ENCODE assay signal across 12 cellular contexts in genomic region chr20:43744121-43744520, GRCh38. TPM values are rescaled to one million over a fixed set of nuclear protein-coding genes. Genes with fewer than 3 reads are reported as not detected.
DNase-seq lines count a peak whose midpoint lies in the region; ATAC-seq and TF ChIP-seq lines count a peak whose summit lies in the region.
"Had no signal": no experiment of that assay in that cellular context is flagged by ENCODE, and none has a peak within 500 bp of the region (broad histone marks: within the 10 kb centered on the region; RNA-seq: fewer than 3 reads in every experiment).

No MANE protein-coding gene starts in this region.

- H3K4me1 ChIP-seq in SK-N-SH (ENCODE audit: control insufficient read depth in 1 of 2, insufficient read depth in 2 of 2, low read depth in 1 of 2, low read length in 1 of 2) (peaks cover 3 to 4% of the 10 kb centered on the region in 2 experiments; a peak in 2 of 4 replicates), PC-9 (replicated peaks; ENCODE audit: insufficient read depth) (peaks cover 37% of the 10 kb centered on the region), left lung (peaks cover 0 to 41% of the 10 kb centered on the region in 2 donors), testis (no peaks in the 10 kb centered on the region)
- H3K4me1 ChIP-seq: esophagus muscularis mucosa had no signal

- CTCF ChIA-PET in SK-N-SH (lab: Yijun Ruan, JAX): interaction anchor here (9.9 kb wide), 1 partner anchor 337 kb away, joined by 134 read pairs; no protein-coding TSS in a partner anchor
- CTCF ChIA-PET in PC-9 (lab: Charles Lee): no interaction called here

- no peak overlapping the region for H3K27ac ChIP-seq in SK-N-SH (ENCODE audit: low read depth in 2 of 2, low read length in 1 of 2)
- H3K27ac ChIP-seq in PC-9: no peak overlapping the region
- H3K27ac ChIP-seq in left lung: no peak overlapping the region
- no peak overlapping the region for H3K27ac ChIP-seq in testis
- H3K27ac ChIP-seq: esophagus muscularis mucosa had no signal

- no peaks in the 10 kb centered on the region for H3K9me3 ChIP-seq in SK-N-SH
- no peaks in the 10 kb centered on the region for H3K9me3 ChIP-seq in PC-9 (ENCODE audit: insufficient read depth, low read depth)
- H3K9me3 ChIP-seq in left lung: no peaks in the 10 kb centered on the region
- H3K9me3 ChIP-seq in testis: no peaks in the 10 kb centered on the region
- H3K9me3 ChIP-seq: esophagus muscularis mucosa had no signal

- H3K9ac ChIP-seq in SK-N-SH: no peak overlapping the region

- DNase-seq in SK-N-SH (no peak), ELR (ENCODE audit: low read depth) (peak; percentile 68), PC-9 (peak; percentile 56 to 59), left lung (no peak), testis (no peak), HT-29 (ENCODE audit: low spot score) (no peak)
- DNase-seq: central memory CD4-positive, alpha-beta T cell; nephron progenitor cell had no signal

- no peak overlapping the region for H2AFZ ChIP-seq in SK-N-SH (ENCODE audit: low read depth)
- H2AFZ ChIP-seq in PC-9: no peak overlapping the region

- H3K79me2 ChIP-seq in SK-N-SH (ENCODE audit: insufficient read depth): no peaks in the 10 kb centered on the region
- H3K79me2 ChIP-seq in PC-9 (ENCODE audit: low read depth): no peaks in the 10 kb centered on the region

- BruUV-seq in PC-9 (replicated peaks; lab: Mats Ljungman, UMichigan): no TSS peak

- TF ChIP-seq RAD21 in SK-N-SH (IDR thresholded peaks at IDR 0.05; ENCODE audit: low read length): no peak

- 67% methylated on average over 7 of the region's 7 CpGs for WGBS in SK-N-SH (ENCODE audit: low lambda C conversion rate)
- WGBS in testis, 2 donors: 82 to 87% methylated on average over 4 to 7 of the region's 7 CpGs

- H3K4me3 ChIP-seq in SK-N-SH (ENCODE audit: low read depth in 2 of 2, low read length in 1 of 2) (no peak overlapping the region), PC-9 (no peak overlapping the region), left lung (no peak overlapping the region), testis (no peak overlapping the region)
- H3K4me3 ChIP-seq: esophagus muscularis mucosa had no signal

- POLR2A ChIA-PET in SK-N-SH (lab: Yijun Ruan, JAX): no interaction called here
- POLR2A ChIA-PET in PC-9 (lab: Charles Lee; ENCODE audit: unreplicated experiment): interaction anchor here (0.6 to 0.7 kb wide), 2 partner anchors 9 to 76 kb away, joined by 4 read pairs; no protein-coding TSS in a partner anchor

- TF ChIP-seq CTCF in SK-N-SH (IDR thresholded peaks at IDR 0.05) (no peak), PC-9 (conservative IDR thresholded peaks at IDR 0.05) (no peak), left lung (IDR thresholded peaks at IDR 0.05) (no peak), testis (IDR thresholded peaks at IDR 0.05) (no peak)

- H3K36me3 ChIP-seq in SK-N-SH (replicated peaks in 1 of 2; ENCODE audit: control insufficient read depth in 1 of 2, insufficient read depth in 2 of 2, low read length in 1 of 2) (no peaks in the 10 kb centered on the region), PC-9 (ENCODE audit: low read depth) (no peaks in the 10 kb centered on the region), left lung (no peaks in the 10 kb centered on the region), testis (ENCODE audit: low read depth, missing control alignments) (no peaks in the 10 kb centered on the region)
- H3K36me3 ChIP-seq: esophagus muscularis mucosa had no signal

- H3K27me3 ChIP-seq in SK-N-SH (ENCODE audit: insufficient read depth) (no peaks in the 10 kb centered on the region), PC-9 (ENCODE audit: insufficient read depth, low read depth) (no peaks in the 10 kb centered on the region), left lung (peaks cover 0 to 30% of the 10 kb centered on the region in 2 donors), testis (no peaks in the 10 kb centered on the region)

- H3K9me2 ChIP-seq in SK-N-SH (no peaks in the 10 kb centered on the region), PC-9 (ENCODE audit: insufficient read depth) (no peaks in the 10 kb centered on the region)

- intact Hi-C loops in PC-9 (cut with micrococcal nuclease; ENCODE audit: unreplicated experiment) (no loop called here), left lung (cut with DNase I) (loop anchor here in 1 of 2 donors (10.0 kb wide), 1 partner anchor 341 kb away; no protein-coding TSS in a partner anchor), testis (cut with DNase I; ENCODE audit: low total_unique reads) (no loop called here)

- no peak overlapping the region for H3K4me2 ChIP-seq in SK-N-SH
- no peak overlapping the region for H3K4me2 ChIP-seq in PC-9

- no peak for TF ChIP-seq POLR2A in testis (IDR thresholded peaks at IDR 0.05)

- ATAC-seq in SK-N-SH treated with all-trans-retinoic acid at 6 μM for 48 hours (no peak), left lung (peak; percentile 83), HG03196 (IDR thresholded peaks at IDR 0.05; ENCODE audit: unreplicated experiment) (no peak)

- H3F3A ChIP-seq in SK-N-SH (replicated peaks; ENCODE audit: insufficient read depth) (no peaks in the 10 kb centered on the region), PC-9 (ENCODE audit: insufficient read depth, low read depth) (0 out of 2 replicates have a peak, but pooled peaks cover 7% of the 10 kb centered on the region)

- no peak for TF ChIP-seq EP300 in SK-N-SH (IDR thresholded peaks at IDR 0.05; ENCODE audit: borderline replicate concordance in 1 of 2, low read depth in 1 of 2, low read length in 1 of 2)

- H4K20me1 ChIP-seq in SK-N-SH (ENCODE audit: insufficient read depth): no peaks in the 10 kb centered on the region
- no peaks in the 10 kb centered on the region for H4K20me1 ChIP-seq in PC-9 (ENCODE audit: insufficient read depth)

TF ChIP-seq in SK-N-SH, 30 proteins besides CTCF, POLR2A, EP300 and RAD21:
- TF ChIP-seq FOSL2 (IDR thresholded peaks at IDR 0.05; ENCODE audit: borderline replicate concordance, low read depth) (0 out of 2 replicates have a peak, but pooled peaks have one; percentile 7), RFX5 (IDR thresholded peaks at IDR 0.05; ENCODE audit: low read length) (no peak)

TF ChIP-seq in SK-N-SH treated with all-trans-retinoic acid at 6 μM for 48 hours, 23 proteins besides CTCF, POLR2A, EP300 and RAD21 (continues in another document):
- TF ChIP-seq ZNF565 (CRISPR knock-in tag; conservative IDR thresholded peaks at IDR 0.05; ENCODE audit: low read depth) (no peak), BACH2 (CRISPR knock-in tag; IDR thresholded peaks at IDR 0.05; ENCODE audit: borderline replicate concordance) (no peak), OSR1 (CRISPR knock-in tag; IDR thresholded peaks at IDR 0.05) (no peak), TCF4 (CRISPR knock-in tag; IDR thresholded peaks at IDR 0.05; ENCODE audit: borderline replicate concordance) (no peak), ARNTL (CRISPR knock-in tag; IDR thresholded peaks at IDR 0.05; ENCODE audit: borderline replicate concordance, low read depth) (no peak), TSHZ2 (CRISPR knock-in tag; IDR thresholded peaks at IDR 0.05) (no peak), ZFP30 (CRISPR knock-in tag; IDR thresholded peaks at IDR 0.05) (no peak), ZC3H10 (CRISPR knock-in tag; IDR thresholded peaks at IDR 0.05) (no peak), RARB (CRISPR knock-in tag; IDR thresholded peaks at IDR 0.05) (no peak), PATZ1 (CRISPR knock-in tag; IDR thresholded peaks at IDR 0.05; ENCODE audit: borderline replicate concordance) (no peak), TOX (CRISPR knock-in tag; IDR thresholded peaks at IDR 0.05; ENCODE audit: borderline replicate concordance) (no peak), CSDC2 (CRISPR knock-in tag; IDR thresholded peaks at IDR 0.05) (no peak)

RNA-seq across cellular contexts. Expression of gene GTSF1L, which starts 17.3 kb away (rescaled TPM):
- polyA plus RNA-seq in SK-N-SH (2012; rRNA removed) (not detected in 2 replicates), testis (ENCODE audit: insufficient read depth, low read depth, low replicate concordance) (244 TPM)
- not detected in 2 replicates for polyA plus RNA-seq in SK-N-SH (2012; cell fraction: cytosol; rRNA removed)
- polyA plus RNA-seq in SK-N-SH (2012; cell fraction: nucleus; rRNA removed): not detected in 2 replicates
- total RNA-seq in PC-9 (2021) (not detected in 2 replicates), left lung (not detected), testis (100 to 1,000 TPM in 1 of 2 donors, 10 to 100 TPM in 1; 79.2 to 202 TPM)
- not detected in 2 replicates for total RNA-seq in HT-29 (2014; rRNA removed; shearing (Covaris generic))
- total RNA-seq: esophagus muscularis mucosa had no signal
- polyA plus RNA-seq: keratinocyte had no signal

Comparison
In these comparisons a context has a peak if more than half of its experiments do, and no peak if none do; other contexts are left out.
1. DNase-seq: peak in ELR (single experiment) and PC-9 (2 of 2); none in SK-N-SH (single experiment), left lung (0 of 2), testis (single experiment) and HT-29 (single experiment).
2. RNA of gene GTSF1L, which starts 17.3 kb away (total RNA-seq): 79.2 to 202 TPM in testis; not detected in PC-9, not detected in left lung and not detected in HT-29; every median in the first group is over 10 times any median in the second.